In genomic region chr9:136107953-136108647, GRCh38 we compare ENCODE assay signal across 10 cellular contexts. TPM values are rescaled to one million over a fixed set of nuclear protein-coding genes. Genes with fewer than 3 reads are reported as not detected.
DNase-seq lines count a peak whose midpoint lies in the region; ATAC-seq and TF ChIP-seq lines count a peak whose summit lies in the region.
"Had no signal": no experiment of that assay in that cellular context is flagged by ENCODE, and none has a peak within 500 bp of the region (broad histone marks: within the 10 kb centered on the region; RNA-seq: fewer than 3 reads in every experiment).

No MANE protein-coding gene starts in this region.

- CTCF ChIA-PET in activated CD4-positive, alpha-beta T cell treated with anti-CD3 and anti-CD28 coated beads for 36 hours (lab: Charles Lee) = interaction anchor here (1.1 to 1.4 kb wide), 2 partner anchors 12 to 14 kb away, joined by 3 read pairs; no protein-coding TSS in a partner anchor

- H3K9me3 Mint-ChIP-seq in activated CD4-positive, alpha-beta T cell treated with anti-CD3 and anti-CD28 coated beads for 36 hours (ENCODE audit: low read depth) = no peaks in the 10 kb centered on the region

- H3K27ac ChIP-seq in substantia nigra (ENCODE audit: low read depth, low read length, poor library complexity, severe bottlenecking) = peak overlapping the region; percentile 55

- H3K4me1 Mint-ChIP-seq in activated CD4-positive, alpha-beta T cell treated with anti-CD3 and anti-CD28 coated beads for 36 hours = peaks cover 57% of the 10 kb centered on the region

- H3K4me3 Mint-ChIP-seq in activated CD4-positive, alpha-beta T cell treated with anti-CD3 and anti-CD28 coated beads for 36 hours = peak overlapping the region; percentile 78

- POLR2A ChIA-PET in activated CD4-positive, alpha-beta T cell treated with anti-CD3 and anti-CD28 coated beads for 36 hours (lab: Charles Lee) = no interaction called here

- no peak for TF ChIP-seq CTCF in epithelial cell of esophagus (IDR thresholded peaks at IDR 0.05; ENCODE audit: insufficient read depth, low read depth, low read length, missing control alignments)

- H3K27me3 Mint-ChIP-seq in activated CD4-positive, alpha-beta T cell treated with anti-CD3 and anti-CD28 coated beads for 36 hours = no peaks in the 10 kb centered on the region

- intact Hi-C loops in activated CD4-positive, alpha-beta T cell treated with anti-CD3 and anti-CD28 coated beads for 36 hours (cut with DNase I, micrococcal nuclease) = loop anchor here (2.0 to 5.0 kb wide), 5 partner anchors 116 to 375 kb away; partner anchors contain the start of genes CAMSAP1 (in 1 of the 2), DNLZ (in 1 of the 2), SEC16A (in 1 of the 2) and SNAPC4 (in 1 of the 2)

- no peak overlapping the region for H3K4me3 ChIP-seq in epithelial cell of esophagus (ENCODE audit: low read length)
- H3K4me3 ChIP-seq: uterus had no signal

- peak overlapping the region; percentile 84 for H3K27ac Mint-ChIP-seq in activated CD4-positive, alpha-beta T cell treated with anti-CD3 and anti-CD28 coated beads for 36 hours
- H3K27ac Mint-ChIP-seq: progenitor cell of endocrine pancreas had no signal

- H3K36me3 Mint-ChIP-seq in activated CD4-positive, alpha-beta T cell treated with anti-CD3 and anti-CD28 coated beads for 36 hours (ENCODE audit: low read depth) = no peaks in the 10 kb centered on the region

- DNase-seq in activated CD4-positive, alpha-beta T cell treated with anti-CD3 and anti-CD28 coated beads for 36 hours = no peak
- DNase-seq in activated CD4-positive, alpha-beta T cell treated with anti-CD3 and anti-CD28 coated beads, Interleukin-2, amount 50 U/mL, for 4 hours = no peak
- DNase-seq in NCI-H526 (lab: John Stamatoyannopoulos, UW) = peak; percentile 78 to 85
- DNase-seq in epithelial cell of esophagus (ENCODE audit: low read depth) = peak; percentile 97
- DNase-seq in substantia nigra (lab: John Stamatoyannopoulos, UW) = peak in 1 of 49 donors; percentile 30
- no peak for DNase-seq in NK-92 (lab: John Stamatoyannopoulos, UW; ENCODE audit: unreplicated experiment)
- no peak for DNase-seq in 8988T
- no peak for DNase-seq in activated CD4-positive, alpha-beta T cell treated with anti-CD3 and anti-CD28 coated beads for 48 hours

- no peak for ATAC-seq in activated CD4-positive, alpha-beta T cell treated with anti-CD3 and anti-CD28 coated beads for 36 hours

RNA-seq across cellular contexts. Expression of gene TMEM250, which starts 10.6 kb away (rescaled TPM):
- 10 to 100 TPM; 25.4 to 28.8 TPM for total RNA-seq in activated CD4-positive, alpha-beta T cell treated with anti-CD3 and anti-CD28 coated beads for 36 hours

RNA-seq across cellular contexts. Expression of gene NACC2, which starts 13.0 kb away (rescaled TPM):
- total RNA-seq in activated CD4-positive, alpha-beta T cell treated with anti-CD3 and anti-CD28 coated beads for 36 hours = 1 to 10 TPM; 4.2 to 5.2 TPM

Comparison
In these comparisons a context has a peak if more than half of its experiments do, and no peak if none do; other contexts are left out.
1. DNase-seq: peak in NCI-H526 (2 of 2) and epithelial cell of esophagus (single experiment); none in activated CD4-positive, alpha-beta T cell treated with anti-CD3 and anti-CD28 coated beads for 36 hours (single experiment), activated CD4-positive, alpha-beta T cell treated with anti-CD3 and anti-CD28 coated beads, Interleukin-2, amount 50 U/mL, for 4 hours (0 of 2), NK-92 (single experiment), 8988T (single experiment) and activated CD4-positive, alpha-beta T cell treated with anti-CD3 and anti-CD28 coated beads for 48 hours (single experiment).